Comparison of ENCODE assay signal across 18 cellular contexts in genomic region chr12:120211243-120211903, GRCh38. TPM values are rescaled to one million over a fixed set of nuclear protein-coding genes. Genes with fewer than 3 reads are reported as not detected.
DNase-seq lines count a peak whose midpoint lies in the region; ATAC-seq, FAIRE-seq and TF ChIP-seq lines count a peak whose summit lies in the region.
"Had no signal": no experiment of that assay in that cellular context is flagged by ENCODE, and none has a peak within 500 bp of the region (broad histone marks: within the 10 kb centered on the region; RNA-seq: fewer than 3 reads in every experiment).

No MANE protein-coding gene starts in this region.

- FAIRE-seq in kidney (lab: Jason Lieb, UNC): no peak
- FAIRE-seq: GM12892, HTR-8/SVneo had no signal

- H3K27ac ChIP-seq in 22Rv1 (peak overlapping the region; percentile 32; the same call in 1 of the 2 replicates), kidney (ENCODE audit: low read depth in 2 of 2, low read length in 2 of 2) (no peak overlapping the region)
- no peak overlapping the region for H3K27ac ChIP-seq in CD4-positive, alpha-beta T cell (ENCODE audit: low read depth, low read length)
- H3K27ac ChIP-seq: parathyroid adenoma, PC-9, SK-N-MC had no signal

- no peaks in the 10 kb centered on the region for H3K9me3 Mint-ChIP-seq in CD4-positive, alpha-beta T cell
- no peaks in the 10 kb centered on the region for H3K9me3 Mint-ChIP-seq in activated naive CD8-positive, alpha-beta T cell (ENCODE audit: low read depth)

- H3K4me3 ChIP-seq in kidney (ENCODE audit: low read length in 2 of 2): no peak overlapping the region
- H3K4me3 ChIP-seq: PC-9, SK-N-MC had no signal

- H3K27me3 ChIP-seq in CD4-positive, alpha-beta T cell (ENCODE audit: control insufficient read depth, insufficient read depth, low read length): no peaks in the 10 kb centered on the region

- no peaks in the 10 kb centered on the region for H3K9me3 ChIP-seq in CD4-positive, alpha-beta T cell (ENCODE audit: control insufficient read depth, low read length)
- H3K9me3 ChIP-seq in kidney (ENCODE audit: control insufficient read depth in 1 of 2, low read length in 2 of 2): no peaks in the 10 kb centered on the region

- DNase-seq in CD4-positive, alpha-beta T cell: no peak
- DNase-seq in kidney (peak; percentile 7), LoVo (ENCODE audit: low spot score) (no peak), putamen (ENCODE audit: low spot score) (no peak), EL (no peak)
- DNase-seq: AML-193; DMS 273 treated with DMSO at 0.1 percent for 48 hours; glutamatergic neuron; NCI-H774; PC-9; stimulated activated CD4-positive, alpha-beta T cell treated with anti-CD3 and anti-CD28 coated beads, Interleukin-2, amount 100 ng/mL, for 24 hours had no signal

- TF ChIP-seq CTCF in 22Rv1 (IDR thresholded peaks at IDR 0.05): no peak
- TF ChIP-seq CTCF in CD4-positive, alpha-beta T cell (IDR thresholded peaks at IDR 0.05): no peak
- TF ChIP-seq CTCF in kidney (IDR thresholded peaks at IDR 0.05; ENCODE audit: borderline replicate concordance, extremely low read depth, insufficient read depth): no peak

- ATAC-seq in CD4-positive, alpha-beta T cell (ENCODE audit: poor library complexity): no peak
- no peak for ATAC-seq in GM21717 (IDR thresholded peaks at IDR 0.05; ENCODE audit: unreplicated experiment)

- no peak overlapping the region for H3K9ac ChIP-seq in kidney (ENCODE audit: low read length in 2 of 2)
- H3K9ac ChIP-seq: parathyroid adenoma had no signal

- H3K4me3 Mint-ChIP-seq in CD4-positive, alpha-beta T cell: no peak overlapping the region
- no peak overlapping the region for H3K4me3 Mint-ChIP-seq in activated naive CD8-positive, alpha-beta T cell

- no peaks in the 10 kb centered on the region for H3K4me1 Mint-ChIP-seq in CD4-positive, alpha-beta T cell (ENCODE audit: low read depth)
- no peaks in the 10 kb centered on the region for H3K4me1 Mint-ChIP-seq in activated naive CD8-positive, alpha-beta T cell (ENCODE audit: low read depth)

- CTCF ChIA-PET in CD4-positive, alpha-beta T cell (lab: Charles Lee): interaction anchor here (0.6 kb wide), 1 partner anchor 86 kb away, joined by 4 read pairs; no protein-coding TSS in a partner anchor

- H3K27me3 Mint-ChIP-seq in CD4-positive, alpha-beta T cell: no peaks in the 10 kb centered on the region
- no peaks in the 10 kb centered on the region for H3K27me3 Mint-ChIP-seq in activated naive CD8-positive, alpha-beta T cell

- peaks cover 14 to 34% of the 10 kb centered on the region in 2 donors for H3K36me3 ChIP-seq in kidney (ENCODE audit: control insufficient read depth in 1 of 2, insufficient read depth in 2 of 2, low read length in 2 of 2)

- H3K36me3 Mint-ChIP-seq in CD4-positive, alpha-beta T cell (ENCODE audit: low read depth): peaks cover 74% of the 10 kb centered on the region
- no peaks in the 10 kb centered on the region for H3K36me3 Mint-ChIP-seq in activated naive CD8-positive, alpha-beta T cell

- POLR2A ChIA-PET in CD4-positive, alpha-beta T cell (lab: Charles Lee): interaction anchor here (1.0 to 3.5 kb wide), 3 partner anchors 10 to 80 kb away, joined by 3 to 18 read pairs (median 5); partner anchors contain the start of genes RNU4-2 and RPLP0

- intact Hi-C loops in CD4-positive, alpha-beta T cell (cut with DNase I, micrococcal nuclease): no loop called here
- intact Hi-C loops in kidney (cut with DNase I): no loop called here

- peak overlapping the region; percentile 51 for H3K27ac Mint-ChIP-seq in CD4-positive, alpha-beta T cell
- H3K27ac Mint-ChIP-seq in activated naive CD8-positive, alpha-beta T cell: peak overlapping the region; percentile 81

- H3K4me1 ChIP-seq in kidney (ENCODE audit: control insufficient read depth in 1 of 2, insufficient read depth in 1 of 2, low read depth in 1 of 2, low read length in 2 of 2): no peaks in the 10 kb centered on the region
- H3K4me1 ChIP-seq: parathyroid adenoma had no signal

RNA-seq across cellular contexts. Expression of gene RPLP0, which starts 10.5 kb away (rescaled TPM):
- 1,000 to 10,000 TPM; 1,997 to 2,075 TPM for total RNA-seq in CD4-positive, alpha-beta T cell
- total RNA-seq in kidney: 1,384 TPM
- polyA plus RNA-seq in kidney (ENCODE audit: insufficient read depth, low read depth, low replicate concordance): 1,654 TPM

RNA-seq across cellular contexts. Expression of gene GCN1, which starts 16.9 kb away (rescaled TPM):
- 100 to 1,000 TPM; 121 to 128 TPM for total RNA-seq in CD4-positive, alpha-beta T cell
- 77.6 TPM for total RNA-seq in kidney
- polyA plus RNA-seq in kidney (ENCODE audit: insufficient read depth, low read depth, low replicate concordance): 12.2 TPM

RNA-seq across cellular contexts. Expression of gene PXN, which starts 54.2 kb away (rescaled TPM):
- total RNA-seq in CD4-positive, alpha-beta T cell: 100 to 1,000 TPM; 229 to 230 TPM
- total RNA-seq in kidney: 133 TPM
- 57.1 TPM for polyA plus RNA-seq in kidney (ENCODE audit: insufficient read depth, low read depth, low replicate concordance)
